In the genomic region with DNA sequence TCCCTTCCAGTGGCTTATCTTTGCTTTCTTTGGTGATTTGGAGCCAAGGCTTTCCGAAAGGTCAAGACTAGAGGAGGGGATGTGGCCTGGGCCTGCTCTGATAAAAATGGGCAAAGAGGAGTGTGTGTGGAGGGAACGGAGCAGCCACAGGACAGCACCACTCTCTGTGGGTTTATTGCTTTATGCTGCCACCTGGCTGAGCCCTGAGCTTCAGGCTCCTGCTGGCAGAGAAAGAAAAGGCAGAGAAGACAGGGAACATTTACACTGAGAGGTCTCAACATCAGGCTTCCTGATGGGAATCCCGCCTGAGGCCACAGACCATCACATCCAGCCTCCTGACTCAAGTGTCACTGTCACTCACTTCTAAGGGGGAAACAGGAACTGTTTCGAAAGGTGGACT, we compare ENCODE assay signal across 12 cellular contexts. TPM values are rescaled to one million over a fixed set of nuclear protein-coding genes. Genes with fewer than 3 reads are reported as not detected.
DNase-seq lines count a peak whose midpoint lies in the region; ATAC-seq and TF ChIP-seq lines count a peak whose summit lies in the region.
"Had no signal": no experiment of that assay in that cellular context is flagged by ENCODE, and none has a peak within 500 bp of the region (broad histone marks: within the 10 kb centered on the region; RNA-seq: fewer than 3 reads in every experiment).

No MANE protein-coding gene starts in this region.

- H3K36me3 ChIP-seq in GM06990 (ENCODE audit: control insufficient read depth, insufficient read depth, low read length): no peaks in the 10 kb centered on the region
- H3K36me3 ChIP-seq in mesenchymal stem cell (ENCODE audit: control insufficient read depth in 1 of 2, insufficient read depth in 2 of 2, low read depth in 1 of 2, low read length in 2 of 2): no peaks in the 10 kb centered on the region

- no peak overlapping the region for H3K27ac Mint-ChIP-seq in CD4-positive, alpha-beta T cell
- H3K27ac Mint-ChIP-seq: stimulated activated memory B cell treated with anti-CD40 and anti-IgM and Interleukin-4, amounts not matched to agents 10 μg/mL and 1 μg/mL and 100 μg/mL, for 72 hours had no signal

- H3K27me3 ChIP-seq in GM06990 (replicated peaks; ENCODE audit: control insufficient read depth, insufficient read depth, low read length) (no peaks in the 10 kb centered on the region; the same call in 1 of the 2 replicates), mesenchymal stem cell (ENCODE audit: control insufficient read depth in 1 of 2, insufficient read depth in 1 of 2, low read length in 2 of 2) (peaks cover 37 to 78% of the 10 kb centered on the region in 2 experiments)
- peaks cover 46% of the 10 kb centered on the region for H3K27me3 ChIP-seq in CD4-positive, alpha-beta T cell (ENCODE audit: control insufficient read depth, insufficient read depth, low read length)

- H3K27me3 Mint-ChIP-seq in CD4-positive, alpha-beta T cell: peaks cover 39% of the 10 kb centered on the region

- CTCF ChIA-PET in CD4-positive, alpha-beta T cell (lab: Charles Lee): no interaction called here

- H3K18ac ChIP-seq in mesenchymal stem cell (ENCODE audit: low read depth in 1 of 2, low read length in 2 of 2): no peak overlapping the region

- H3K4me3 ChIP-seq in GM06990 (replicated peaks; ENCODE audit: low read depth, low read length) (no peak overlapping the region), choroid plexus epithelial cell (ENCODE audit: low read depth, low read length) (no peak overlapping the region), mesenchymal stem cell (ENCODE audit: insufficient read depth in 1 of 2, low read depth in 1 of 2, low read length in 2 of 2) (no peak overlapping the region)

- H2AFZ ChIP-seq in mesenchymal stem cell (ENCODE audit: low read depth, low read length): no peak overlapping the region

- no peak overlapping the region for H4K91ac ChIP-seq in mesenchymal stem cell (ENCODE audit: low read length)

- H3K4me2 ChIP-seq in mesenchymal stem cell (ENCODE audit: low read length, poor library complexity, severe bottlenecking): no peak overlapping the region
- H3K4me2 ChIP-seq: KMS-11 had no signal

- H3K9me3 Mint-ChIP-seq in CD4-positive, alpha-beta T cell: no peaks in the 10 kb centered on the region
- H3K9me3 Mint-ChIP-seq: stimulated activated memory B cell treated with anti-CD40 and anti-IgM and Interleukin-4, amounts not matched to agents 10 μg/mL and 1 μg/mL and 100 μg/mL, for 72 hours had no signal

- H3K14ac ChIP-seq in mesenchymal stem cell (ENCODE audit: low read length in 2 of 2): no peak overlapping the region

- no peak overlapping the region for H3K4me3 Mint-ChIP-seq in CD4-positive, alpha-beta T cell
- H3K4me3 Mint-ChIP-seq: stimulated activated memory B cell treated with anti-CD40 and anti-IgM and Interleukin-4, amounts not matched to agents 10 μg/mL and 1 μg/mL and 100 μg/mL, for 72 hours had no signal

- H4K8ac ChIP-seq in mesenchymal stem cell (ENCODE audit: low read length): no peak overlapping the region

- no peak for DNase-seq in GM06990 (ENCODE audit: extremely low read depth, insufficient read length)
- DNase-seq in NCI-H526 treated with DMSO at 0.1 percent for 48 hours (lab: John Stamatoyannopoulos, UW): peak; percentile 13
- DNase-seq in choroid plexus epithelial cell (ENCODE audit: low read depth): peak; percentile 56
- DNase-seq in mesenchymal stem cell: peak; percentile 17
- DNase-seq in SIG-M5 treated with dmso at 0.1 percent for 504 hours (lab: John Stamatoyannopoulos, UW; ENCODE audit: unreplicated experiment): no peak
- DNase-seq in CD4-positive, alpha-beta T cell: no peak
- DNase-seq in activated CD8-positive, alpha-beta memory T cell treated with anti-CD3 and anti-CD28 coated beads, Interleukin-2, amount 50 U/mL, for 48 hours: no peak

- H3K79me1 ChIP-seq in mesenchymal stem cell (replicated peaks; ENCODE audit: low read length, poor library complexity, severe bottlenecking): no peaks in the 10 kb centered on the region

- no peaks in the 10 kb centered on the region for H3K36me3 Mint-ChIP-seq in CD4-positive, alpha-beta T cell (ENCODE audit: low read depth)
- H3K36me3 Mint-ChIP-seq: stimulated activated memory B cell treated with anti-CD40 and anti-IgM and Interleukin-4, amounts not matched to agents 10 μg/mL and 1 μg/mL and 100 μg/mL, for 72 hours had no signal

- H2BK12ac ChIP-seq in mesenchymal stem cell (ENCODE audit: low read length in 2 of 2): no peak overlapping the region

- H3K9me3 ChIP-seq in mesenchymal stem cell (ENCODE audit: control insufficient read depth, low read length): peaks cover 3% of the 10 kb centered on the region
- H3K9me3 ChIP-seq in CD4-positive, alpha-beta T cell (ENCODE audit: control insufficient read depth, low read length): no peaks in the 10 kb centered on the region

- no peak overlapping the region for H3K9ac ChIP-seq in mesenchymal stem cell (ENCODE audit: low read length)
- H3K9ac ChIP-seq: KMS-11 had no signal

- TF ChIP-seq CTCF in GM06990 (IDR thresholded peaks at IDR 0.05; ENCODE audit: insufficient read depth, low read length, poor library complexity, severe bottlenecking) (peak; percentile 39), choroid plexus epithelial cell (conservative IDR thresholded peaks at IDR 0.05; ENCODE audit: low read depth, low read length) (peak; percentile 74)
- TF ChIP-seq CTCF in CD4-positive, alpha-beta T cell (IDR thresholded peaks at IDR 0.05): no peak

- H2BK120ac ChIP-seq in mesenchymal stem cell (ENCODE audit: low read depth, low read length): no peak overlapping the region

- H3K27ac ChIP-seq in mesenchymal stem cell (ENCODE audit: low read length, poor library complexity, severe bottlenecking): no peak overlapping the region
- no peak overlapping the region for H3K27ac ChIP-seq in CD4-positive, alpha-beta T cell (ENCODE audit: low read depth, low read length)
- H3K27ac ChIP-seq: KMS-11 had no signal

- 23% methylated on average over 3 of the region's 4 CpGs for WGBS in mesenchymal stem cell

- POLR2A ChIA-PET in CD4-positive, alpha-beta T cell (lab: Charles Lee): no interaction called here

- no peak overlapping the region for H2BK5ac ChIP-seq in mesenchymal stem cell (ENCODE audit: low read depth, low read length, poor library complexity, severe bottlenecking)

- ATAC-seq in CD4-positive, alpha-beta T cell (ENCODE audit: poor library complexity): no peak
- ATAC-seq in HG03342 (IDR thresholded peaks at IDR 0.05; ENCODE audit: unreplicated experiment): no peak
- ATAC-seq: stimulated activated memory B cell treated with anti-CD40 and anti-IgM and Interleukin-4, amounts not matched to agents 10 μg/mL and 1 μg/mL and 100 μg/mL, for 72 hours had no signal

- no peak overlapping the region for H3K23ac ChIP-seq in mesenchymal stem cell (ENCODE audit: low read length in 2 of 2)

- intact Hi-C loops in CD4-positive, alpha-beta T cell (cut with DNase I, micrococcal nuclease): loop anchor here in 1 of 2 experiments (5.0 kb wide), 1 partner anchor 376 kb away; no protein-coding TSS in a partner anchor

- no peak overlapping the region for H2BK15ac ChIP-seq in mesenchymal stem cell (ENCODE audit: low read depth, poor library complexity, severe bottlenecking)

- no peaks in the 10 kb centered on the region for H3K4me1 ChIP-seq in mesenchymal stem cell (ENCODE audit: control insufficient read depth, insufficient read depth, low read depth, low read length)

- H3K4ac ChIP-seq in mesenchymal stem cell (ENCODE audit: low read depth in 1 of 2, low read length in 2 of 2): no peak overlapping the region

- no peaks in the 10 kb centered on the region for H3K4me1 Mint-ChIP-seq in CD4-positive, alpha-beta T cell (ENCODE audit: low read depth)
- H3K4me1 Mint-ChIP-seq: stimulated activated memory B cell treated with anti-CD40 and anti-IgM and Interleukin-4, amounts not matched to agents 10 μg/mL and 1 μg/mL and 100 μg/mL, for 72 hours had no signal

- no peak overlapping the region for H2AK5ac ChIP-seq in mesenchymal stem cell (ENCODE audit: low read length, severe bottlenecking)

RNA-seq across cellular contexts. Expression of gene GSX1, which starts 9.2 kb away (rescaled TPM):
- not detected for polyA plus RNA-seq in mesenchymal stem cell (2013, experiment 1 of 2)
- polyA plus RNA-seq in mesenchymal stem cell (2013, experiment 2 of 2): not detected
- not detected for total RNA-seq in CD4-positive, alpha-beta T cell
- total RNA-seq: glomerular endothelial cell, pulmonary artery endothelial cell had no signal

Comparison
In these comparisons a context has a peak if more than half of its experiments do, and no peak if none do; other contexts are left out.
1. DNase-seq: peak in NCI-H526 treated with DMSO at 0.1 percent for 48 hours (single experiment), choroid plexus epithelial cell (single experiment) and mesenchymal stem cell (single experiment); none in GM06990 (single experiment), SIG-M5 treated with dmso at 0.1 percent for 504 hours (single experiment), CD4-positive, alpha-beta T cell (0 of 10) and activated CD8-positive, alpha-beta memory T cell treated with anti-CD3 and anti-CD28 coated beads, Interleukin-2, amount 50 U/mL, for 48 hours (single experiment).